Comparison of ENCODE assay signal across 21 cellular contexts in the genomic region with DNA sequence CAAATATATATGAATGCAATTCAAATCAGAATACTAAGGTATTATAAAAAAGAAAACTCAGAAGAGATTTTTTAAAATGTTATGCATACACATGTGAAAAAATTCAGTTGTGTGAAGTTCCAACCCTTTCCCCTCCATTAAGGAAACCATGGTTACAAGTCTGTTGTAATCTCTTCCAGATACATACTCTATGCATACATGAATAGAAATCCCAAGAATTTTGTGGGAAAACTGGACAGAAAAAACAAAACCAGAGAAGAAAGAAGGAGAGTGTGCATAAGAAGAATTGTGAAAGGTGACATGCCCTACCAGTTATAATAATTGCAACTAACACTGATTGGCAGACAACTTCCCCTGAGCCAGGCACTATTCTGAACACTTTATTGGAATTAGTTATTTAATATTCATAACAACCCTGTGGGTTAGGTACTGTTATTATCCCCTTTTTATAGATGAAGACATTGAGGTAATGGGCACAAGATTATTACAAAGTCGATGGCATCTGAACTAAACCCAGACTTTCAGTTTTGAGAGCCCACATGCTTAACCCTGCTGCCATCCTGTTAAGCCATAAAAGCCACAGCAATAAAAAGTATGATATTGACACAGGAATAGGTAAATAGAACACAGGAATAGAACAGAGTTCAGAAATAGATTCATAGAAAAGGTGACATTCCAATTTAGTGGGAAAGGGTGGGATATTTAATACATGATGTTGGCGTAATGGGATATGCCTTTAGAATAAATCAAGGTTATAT.
"Had no signal": no experiment of that assay in that cellular context is flagged by ENCODE, and none has a peak within 500 bp of the region (broad histone marks: within the 10 kb centered on the region; RNA-seq: fewer than 3 reads in every experiment).

No MANE protein-coding gene starts in this region.

- H3K9me3 ChIP-seq: body of pancreas, lower lobe of right lung, tibial nerve, vagina had no signal

- H3K9me3 Mint-ChIP-seq: endodermal cell; nephron; stimulated activated naive CD8-positive, alpha-beta T cell treated with anti-CD3 and anti-CD28 coated beads, Interleukin-15, Interleukin-2, amounts not matched to agents 100 ng/mL and 50 ng/mL, for 24 hours had no signal

- H3K36me3 ChIP-seq: lower lobe of right lung, tibial nerve, vagina had no signal

- H3K4me3 Mint-ChIP-seq: activated naive CD8-positive, alpha-beta T cell; endodermal cell; nephron; stimulated activated naive CD8-positive, alpha-beta T cell treated with anti-CD3 and anti-CD28 coated beads, Interleukin-15, Interleukin-2, amounts not matched to agents 100 ng/mL and 50 ng/mL, for 24 hours had no signal

- H3K27ac Mint-ChIP-seq: activated naive CD8-positive, alpha-beta T cell; endodermal cell; stimulated activated naive CD8-positive, alpha-beta T cell treated with anti-CD3 and anti-CD28 coated beads, Interleukin-15, Interleukin-2, amounts not matched to agents 100 ng/mL and 50 ng/mL, for 24 hours had no signal

- H3K27me3 ChIP-seq: body of pancreas, tibial nerve, vagina had no signal

- H3K4me1 ChIP-seq: body of pancreas, lower lobe of right lung had no signal

- H3K4me3 ChIP-seq: body of pancreas, dorsolateral prefrontal cortex, lower lobe of right lung, tibial nerve, vagina had no signal

- DNase-seq: activated CD4-positive, alpha-beta T cell treated with anti-CD3 and anti-CD28 coated beads for 1 hour; activated CD8-positive, alpha-beta memory T cell treated with anti-CD3 and anti-CD28 coated beads for 24 hours; activated CD8-positive, alpha-beta memory T cell treated with anti-CD3 and anti-CD28 coated beads, Interleukin-2, amount 50 U/mL, for 48 hours; amygdala; body of pancreas; dorsolateral prefrontal cortex; endodermal cell; foreskin keratinocyte; hippocampal formation; islet precursor cell; lower lobe of right lung; nucleus accumbens; retina; stimulated activated CD4-positive, alpha-beta T cell treated with anti-CD3 and anti-CD28 coated beads, Interleukin-2, amount 100 ng/mL, for 48 hours; T1000 had no signal

- ATAC-seq: body of pancreas, foreskin keratinocyte, lower lobe of right lung had no signal

- H3K27ac ChIP-seq: body of pancreas, epithelial cell of prostate, foreskin keratinocyte, lower lobe of right lung, tibial nerve, vagina had no signal
